Comparison of ENCODE assay signal across 8 cellular contexts in the genomic region with DNA sequence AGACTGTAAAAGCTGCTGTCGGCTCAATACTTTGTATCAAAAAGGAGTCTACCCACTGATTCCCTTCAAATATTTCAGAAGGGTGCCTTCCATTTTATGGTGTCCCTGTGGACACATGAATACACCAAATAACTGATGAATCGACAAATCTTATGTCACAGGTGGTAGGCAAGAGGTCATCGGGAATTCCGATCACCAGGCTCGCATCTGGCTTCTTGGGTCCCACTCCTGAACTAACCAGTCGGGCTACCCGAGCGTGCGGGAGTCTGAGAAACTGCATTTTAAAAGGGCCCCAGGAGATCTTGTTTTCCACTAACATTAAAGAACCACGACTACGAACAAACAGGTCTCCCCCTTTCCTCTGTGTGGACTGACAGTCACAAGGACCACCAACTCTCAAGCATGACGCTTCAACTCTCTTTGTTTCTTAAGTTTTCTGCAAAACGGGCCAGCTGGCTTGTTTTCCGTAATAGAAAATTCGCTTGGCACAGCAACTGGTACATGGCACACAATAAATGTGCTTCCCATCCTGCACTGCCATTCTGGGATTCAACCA. TPM values are rescaled to one million over a fixed set of nuclear protein-coding genes. Genes with fewer than 3 reads are reported as not detected.
DNase-seq lines count a peak whose midpoint lies in the region; ATAC-seq, FAIRE-seq and TF ChIP-seq lines count a peak whose summit lies in the region.

No MANE protein-coding gene starts in this region.

- H3K27me3 ChIP-seq in breast epithelium (no peaks in the 10 kb centered on the region), mucosa of stomach (ENCODE audit: control insufficient read depth, insufficient read depth, low read length) (no peaks in the 10 kb centered on the region)

- intact Hi-C loops in breast epithelium (cut with DNase I; ENCODE audit: low total_unique reads), result loop anchor here (5.0 kb wide), 1 partner anchor 237 kb away; no protein-coding TSS in a partner anchor

- FAIRE-seq in A549 (lab: Jason Lieb, UNC), result no peak

- H3K4me2 ChIP-seq in A549, result peak overlapping the region; percentile 95

- H3K27ac ChIP-seq in A549 (peak overlapping the region; percentile 80 to 91), breast epithelium (peak overlapping the region; percentile 90 to 98)

- no peak for TF ChIP-seq CTCF in A549 (IDR thresholded peaks at IDR 0.05)
- no peak for TF ChIP-seq CTCF in breast epithelium (IDR thresholded peaks at IDR 0.05)

- TF ChIP-seq EP300 in A549 (IDR thresholded peaks at IDR 0.05), result no peak

- H3K9me3 ChIP-seq in A549, result no peaks in the 10 kb centered on the region
- no peaks in the 10 kb centered on the region for H3K9me3 ChIP-seq in breast epithelium
- H3K9me3 ChIP-seq in mucosa of stomach (ENCODE audit: control insufficient read depth, low read length), result no peaks in the 10 kb centered on the region

- H3K4me3 ChIP-seq in A549 (peak overlapping the region; percentile 88), breast epithelium (peak overlapping the region; percentile 87 to 96 (median 88)), mucosa of stomach (ENCODE audit: low read length) (peak overlapping the region; percentile 54)

- H3K4me1 ChIP-seq in A549 (peaks cover 12% of the 10 kb centered on the region; the same call in 2 of the 3 replicates), breast epithelium (peaks cover 0 to 6% of the 10 kb centered on the region in 2 donors), mucosa of stomach (ENCODE audit: control insufficient read depth, insufficient read depth, low read length) (no peaks in the 10 kb centered on the region)

- TF ChIP-seq RAD21 in A549 (conservative IDR thresholded peaks at IDR 0.05 in 1 of 2, IDR thresholded peaks at IDR 0.05 in 1 of 2), result no peak

- CTCF ChIA-PET in A549 (lab: Yijun Ruan, JAX), result interaction anchor here (1.3 to 2.1 kb wide), 4 partner anchors 10 to 232 kb away, joined by 3 to 4 read pairs (median 4); partner anchors contain the start of gene ARL2BP

- H3K36me3 ChIP-seq in breast epithelium (no peaks in the 10 kb centered on the region), mucosa of stomach (ENCODE audit: control insufficient read depth, insufficient read depth, low read length) (no peaks in the 10 kb centered on the region)

- 21% methylated on average over 15 of the region's 15 CpGs for WGBS in A549 (ENCODE audit: missing lambda C conversion rate)

- POLR2A ChIA-PET in A549 (lab: Yijun Ruan, JAX), result interaction anchor here (1.0 to 1.4 kb wide), 5 partner anchors 9 to 115 kb away, joined by 3 to 9 read pairs (median 5); partner anchors contain the start of genes ARL2BP and CPNE2

- DNase-seq in A549 (ENCODE audit: low read depth in 1 of 2, low spot score in 1 of 2) (no peak), HT-29 (ENCODE audit: low spot score) (peak; percentile 38), breast epithelium (ENCODE audit: low spot score in 2 of 2) (no peak), ureter (ENCODE audit: low spot score) (no peak)

- H3K9ac ChIP-seq in mucosa of stomach (ENCODE audit: low read length), result peak overlapping the region; percentile 88

- ATAC-seq in A549, result no peak
- ATAC-seq in HG03196 (IDR thresholded peaks at IDR 0.05; ENCODE audit: unreplicated experiment), result no peak
- ATAC-seq in GM18502 (IDR thresholded peaks at IDR 0.05; ENCODE audit: poor library complexity, unreplicated experiment), result no peak
- ATAC-seq in GM18861 (IDR thresholded peaks at IDR 0.05; ENCODE audit: unreplicated experiment), result no peak

- TF ChIP-seq POLR2A in A549 (IDR thresholded peaks at IDR 0.05; ENCODE audit: low read length), result no peak
- TF ChIP-seq POLR2A in breast epithelium (IDR thresholded peaks at IDR 0.05), result no peak

TF ChIP-seq in A549, 52 proteins besides CTCF, POLR2A, EP300 and RAD21:
- TF ChIP-seq, protein P1, sequence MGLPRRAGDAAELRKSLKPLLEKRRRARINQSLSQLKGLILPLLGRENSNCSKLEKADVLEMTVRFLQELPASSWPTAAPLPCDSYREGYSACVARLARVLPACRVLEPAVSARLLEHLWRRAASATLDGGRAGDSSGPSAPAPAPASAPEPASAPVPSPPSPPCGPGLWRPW (IDR thresholded peaks at IDR 0.05), result no peak
- TF ChIP-seq MAFK (IDR thresholded peaks at IDR 0.05; ENCODE audit: partially characterized antibody), result peak; percentile 88

RNA-seq across cellular contexts. Expression of gene PSME3IP1, which starts 0.9 kb away (rescaled TPM):
- polyA plus RNA-seq in A549 (2011; rRNA removed) (128 and 155 TPM in 2 replicates), A549 (2017; fragmentation: RNase III; extraction: RNeasy Plus Mini Kit Qiagen cat#74134 plus additional on column Dnase treatment) (157 to 159 TPM (median 158 TPM) in 3 replicates)
- polyA plus RNA-seq in A549 (2012; cell fraction: cytosol; rRNA removed), result 97.2 and 103 TPM in 2 replicates
- 192 and 222 TPM in 2 replicates for polyA plus RNA-seq in A549 (2012; cell fraction: nucleus; rRNA removed)
- 98.7 and 122 TPM in 2 replicates for polyA minus RNA-seq in A549 (2011; rRNA and poly(A)+ RNA removed)
- 41.7 and 54.5 TPM in 2 replicates for total RNA-seq in HT-29 (2014; rRNA removed; shearing (Covaris generic))
- total RNA-seq in breast epithelium (10 to 100 TPM; 64.8 to 81.4 (median 69.8) TPM), ureter (122 TPM)

RNA-seq across cellular contexts. Expression of gene RSPRY1, which starts 1.2 kb away (rescaled TPM):
- 50.0 and 58.5 TPM in 2 replicates for polyA plus RNA-seq in A549 (2011; rRNA removed)
- polyA plus RNA-seq in A549 (2012; cell fraction: cytosol; rRNA removed), result 13.3 and 15.2 TPM in 2 replicates
- polyA plus RNA-seq in A549 (2012; cell fraction: nucleus; rRNA removed), result 8.6 and 13.4 TPM in 2 replicates
- polyA plus RNA-seq in A549 (2017; fragmentation: RNase III; extraction: RNeasy Plus Mini Kit Qiagen cat#74134 plus additional on column Dnase treatment), result 30.2 to 32.2 TPM (median 31.9 TPM) in 3 replicates
- polyA minus RNA-seq in A549 (2011; rRNA and poly(A)+ RNA removed), result 95.7 and 103 TPM in 2 replicates
- 20.7 and 21.3 TPM in 2 replicates for total RNA-seq in HT-29 (2014; rRNA removed; shearing (Covaris generic))
- total RNA-seq in breast epithelium, result 10 to 100 TPM; 26.4 to 52.4 (median 34.4) TPM
- 44.7 TPM for total RNA-seq in ureter
